1 cellular context compared by ENCODE assay signal in genomic region chrX:54615109-54615508, GRCh38.
TF ChIP-seq lines count a peak whose summit lies in the region.

No MANE protein-coding gene starts in this region.

TF ChIP-seq in SK-N-SH, 30 proteins besides CTCF, POLR2A, EP300 and RAD21 (continued from another document):
- TF ChIP-seq, protein P1, sequence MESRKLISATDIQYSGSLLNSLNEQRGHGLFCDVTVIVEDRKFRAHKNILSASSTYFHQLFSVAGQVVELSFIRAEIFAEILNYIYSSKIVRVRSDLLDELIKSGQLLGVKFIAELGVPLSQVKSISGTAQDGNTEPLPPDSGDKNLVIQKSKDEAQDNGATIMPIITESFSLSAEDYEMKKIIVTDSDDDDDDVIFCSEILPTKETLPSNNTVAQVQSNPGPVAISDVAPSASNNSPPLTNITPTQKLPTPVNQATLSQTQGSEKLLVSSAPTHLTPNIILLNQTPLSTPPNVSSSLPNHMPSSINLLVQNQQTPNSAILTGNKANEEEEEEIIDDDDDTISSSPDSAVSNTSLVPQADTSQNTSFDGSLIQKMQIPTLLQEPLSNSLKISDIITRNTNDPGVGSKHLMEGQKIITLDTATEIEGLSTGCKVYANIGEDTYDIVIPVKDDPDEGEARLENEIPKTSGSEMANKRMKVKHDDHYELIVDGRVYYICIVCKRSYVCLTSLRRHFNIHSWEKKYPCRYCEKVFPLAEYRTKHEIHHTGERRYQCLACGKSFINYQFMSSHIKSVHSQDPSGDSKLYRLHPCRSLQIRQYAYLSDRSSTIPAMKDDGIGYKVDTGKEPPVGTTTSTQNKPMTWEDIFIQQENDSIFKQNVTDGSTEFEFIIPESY (IDR thresholded peaks at IDR 0.05; ENCODE audit: borderline replicate concordance, low read depth): no peak
- TF ChIP-seq FOXM1 (IDR thresholded peaks at IDR 0.05; ENCODE audit: low read depth): no peak
- TF ChIP-seq FOSL2 (IDR thresholded peaks at IDR 0.05; ENCODE audit: borderline replicate concordance, low read depth): no peak
- no peak for TF ChIP-seq TCF12 (IDR thresholded peaks at IDR 0.05)
- TF ChIP-seq YY1 (IDR thresholded peaks at IDR 0.05; ENCODE audit: low read depth): no peak
- no peak for TF ChIP-seq NRF1 (IDR thresholded peaks at IDR 0.05; ENCODE audit: low read depth, low read length)
- no peak for TF ChIP-seq GABPA (IDR thresholded peaks at IDR 0.05; ENCODE audit: low read depth)
- TF ChIP-seq, protein P2, sequence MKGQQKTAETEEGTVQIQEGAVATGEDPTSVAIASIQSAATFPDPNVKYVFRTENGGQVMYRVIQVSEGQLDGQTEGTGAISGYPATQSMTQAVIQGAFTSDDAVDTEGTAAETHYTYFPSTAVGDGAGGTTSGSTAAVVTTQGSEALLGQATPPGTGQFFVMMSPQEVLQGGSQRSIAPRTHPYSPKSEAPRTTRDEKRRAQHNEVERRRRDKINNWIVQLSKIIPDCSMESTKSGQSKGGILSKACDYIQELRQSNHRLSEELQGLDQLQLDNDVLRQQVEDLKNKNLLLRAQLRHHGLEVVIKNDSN (IDR thresholded peaks at IDR 0.05; ENCODE audit: borderline replicate concordance, low read depth): no peak
- TF ChIP-seq GATA2 (CRISPR knock-in tag; IDR thresholded peaks at IDR 0.05): no peak
TF ChIP-seq in SK-N-SH: peak in this region for 0.
